ENCODE assay signal across 13 cellular contexts in genomic region chr16:69514366-69514765, GRCh38. TPM values are rescaled to one million over a fixed set of nuclear protein-coding genes. Genes with fewer than 3 reads are reported as not detected.
A peak's percentile ranks its signal among the peaks of the same experiment; 100 is the strongest.
DNase-seq lines count a peak whose midpoint lies in the region; ATAC-seq, FAIRE-seq and TF ChIP-seq lines count a peak whose summit lies in the region.
"Had no signal": no experiment of that assay in that cellular context is flagged by ENCODE, and none has a peak within 500 bp of the region (broad histone marks: within the 10 kb centered on the region; RNA-seq: fewer than 3 reads in every experiment).

No MANE protein-coding gene starts in this region.

- H3F3A ChIP-seq in PC-3 (ENCODE audit: low read length, unreplicated experiment): no peaks in the 10 kb centered on the region

- no peak overlapping the region for H3K4me3 Mint-ChIP-seq in type B pancreatic cell

- no peaks in the 10 kb centered on the region for H3K9me2 ChIP-seq in HCT116 (ENCODE audit: insufficient read depth)
- no peaks in the 10 kb centered on the region for H3K9me2 ChIP-seq in PC-3 (replicated peaks; ENCODE audit: low read length)

- intact Hi-C loops in HCT116 (cut with micrococcal nuclease) (no loop called here), PC-3 (cut with micrococcal nuclease) (no loop called here)

- peak overlapping the region; percentile 86 for H3K4me2 ChIP-seq in HCT116 (ENCODE audit: low read length)
- peak overlapping the region; percentile 45 for H3K4me2 ChIP-seq in PC-3 (ENCODE audit: low read length)
- H3K4me2 ChIP-seq in keratinocyte (ENCODE audit: control insufficient read depth, extremely low read depth, insufficient read depth, low read depth, low read length): peak overlapping the region; percentile 78

- no peak for FAIRE-seq in keratinocyte (lab: Jason Lieb, UNC)
- FAIRE-seq: K562 had no signal

- H3K36me3 ChIP-seq in HCT116 (ENCODE audit: control insufficient read depth in 1 of 2, insufficient read depth in 2 of 2, low read length in 2 of 2) (no peaks in the 10 kb centered on the region), PC-3 (ENCODE audit: low read depth, low read length) (no peaks in the 10 kb centered on the region), keratinocyte (ENCODE audit: control insufficient read depth in 2 of 2, extremely low read depth in 1 of 2, insufficient read depth in 2 of 2, low read length in 2 of 2) (no peaks in the 10 kb centered on the region)
- H3K36me3 ChIP-seq: WERI-Rb-1 had no signal

- no peak for TF ChIP-seq CTCF in HCT116 (IDR thresholded peaks at IDR 0.05 in 2 of 3, conservative IDR thresholded peaks at IDR 0.05 in 1 of 3; ENCODE audit: borderline replicate concordance in 1 of 3, insufficient read depth in 1 of 3, low read depth in 2 of 3, low read length in 2 of 3)
- TF ChIP-seq CTCF in PC-3 (conservative IDR thresholded peaks at IDR 0.05; ENCODE audit: low read depth, low read length): no peak
- TF ChIP-seq CTCF in keratinocyte (optimal IDR thresholded peaks at IDR 0.05 in 1 of 3, IDR thresholded peaks at IDR 0.05 in 1 of 3, conservative IDR thresholded peaks at IDR 0.05 in 1 of 3; ENCODE audit: extremely low read depth in 1 of 3, insufficient read depth in 2 of 3, low read length in 3 of 3): no peak
- no peak for TF ChIP-seq CTCF in type B pancreatic cell (conservative IDR thresholded peaks at IDR 0.05)

- H3K27ac ChIP-seq in HCT116 (ENCODE audit: low read depth, low read length) (peak overlapping the region; percentile 72), PC-3 (ENCODE audit: low read length) (peak overlapping the region; percentile 94), keratinocyte (ENCODE audit: control insufficient read depth, insufficient read depth, low read length) (peak overlapping the region; percentile 88)
- H3K27ac ChIP-seq: WERI-Rb-1 had no signal

- H3K4me1 Mint-ChIP-seq in type B pancreatic cell (ENCODE audit: unreplicated experiment): no peaks in the 10 kb centered on the region

- no peaks in the 10 kb centered on the region for H3K36me3 Mint-ChIP-seq in type B pancreatic cell

- H3K4me1 ChIP-seq in HCT116 (ENCODE audit: control insufficient read depth in 1 of 2, insufficient read depth in 2 of 2, low read length in 2 of 2) (peaks cover 29 to 37% of the 10 kb centered on the region in 2 experiments), PC-3 (ENCODE audit: insufficient read depth, low read length) (peaks cover 28% of the 10 kb centered on the region), keratinocyte (ENCODE audit: control insufficient read depth, extremely low read depth, insufficient read depth, low read length) (peaks cover 30% of the 10 kb centered on the region)

- no peak overlapping the region for H3K27ac Mint-ChIP-seq in type B pancreatic cell

- TF ChIP-seq RAD21 in HCT116 (IDR thresholded peaks at IDR 0.05; ENCODE audit: low read depth): no peak

- no peaks in the 10 kb centered on the region for H3K9me3 Mint-ChIP-seq in type B pancreatic cell

- H3K27me3 ChIP-seq in HCT116 (ENCODE audit: insufficient read depth, low read length) (no peaks in the 10 kb centered on the region), PC-3 (ENCODE audit: low read length) (no peaks in the 10 kb centered on the region), keratinocyte (ENCODE audit: control insufficient read depth, extremely low read depth, insufficient read depth, low read length) (no peaks in the 10 kb centered on the region)

- H2AFZ ChIP-seq in HCT116 (ENCODE audit: low read depth, low read length, poor library complexity, severe bottlenecking): peak overlapping the region; percentile 44
- H2AFZ ChIP-seq in PC-3 (ENCODE audit: low read length): no peak overlapping the region
- peak overlapping the region; percentile 82 for H2AFZ ChIP-seq in keratinocyte (ENCODE audit: control insufficient read depth, low read length)

- DNase-seq in Ammon's horn (ENCODE audit: low spot score) (peak; percentile 27), HCT116 (ENCODE audit: low read depth, low spot score) (no peak), PC-3 (peak; percentile 17), keratinocyte (ENCODE audit: low read depth, low spot score) (no peak), SK-N-DZ (ENCODE audit: low spot score) (no peak), KG1 (lab: John Stamatoyannopoulos, UW) (no peak), type B pancreatic cell (ENCODE audit: extremely low spot score, unreplicated experiment) (no peak)
- DNase-seq: GDM1; NCI-H1436 treated with DMSO at 0.1 percent for 48 hours; stimulated activated CD4-positive, alpha-beta T cell treated with anti-CD3 and anti-CD28 coated beads, Interleukin-4, amount 100 ng/mL, for 4 hours; WERI-Rb-1 had no signal

- H3K27me3 Mint-ChIP-seq in type B pancreatic cell: no peaks in the 10 kb centered on the region

- no peaks in the 10 kb centered on the region for H3K9me1 ChIP-seq in keratinocyte (ENCODE audit: control insufficient read depth, extremely low read depth, insufficient read depth, low read length)

- CTCF ChIA-PET in HCT116 (lab: Charles Lee): no interaction called here
- CTCF ChIA-PET in PC-3 (lab: Charles Lee): no interaction called here

- no peak for ATAC-seq in HCT116
- no peak for ATAC-seq in PC-3
- no peak for ATAC-seq in GM18861 (IDR thresholded peaks at IDR 0.05; ENCODE audit: unreplicated experiment)
- ATAC-seq: K562 had no signal

- H3K4me3 ChIP-seq in HCT116 (replicated peaks in 1 of 2; ENCODE audit: low read depth in 1 of 2, low read length in 2 of 2) (peak overlapping the region in 1 of 2 experiments; percentile 8; a peak in 1 of 4 replicates), PC-3 (ENCODE audit: low read length) (no peak overlapping the region), keratinocyte (ENCODE audit: control insufficient read depth in 2 of 3, extremely low read depth in 1 of 3, insufficient read depth in 2 of 3, low read depth in 1 of 3, low read length in 3 of 3) (no peak overlapping the region)
- H3K4me3 ChIP-seq: K562 had no signal

- RAD21 ChIA-PET in HCT116 (lab: Charles Lee; ENCODE audit: low non-redundant PET in 1 of 2, low total read pairs in 2 of 2, uncharacterized antibody in 2 of 2, unreplicated experiment in 2 of 2): no interaction called here

- dilution Hi-C loops in keratinocyte (cut with MboI; ENCODE audit: extremely low pct_ligation_motif_present, low sequenced_read_pairs): no loop called here

- POLR2A ChIA-PET in HCT116 (lab: Charles Lee): interaction anchor here (2.2 kb wide), 1 partner anchor 16 kb away, joined by 10 read pairs; no protein-coding TSS in a partner anchor
- POLR2A ChIA-PET in PC-3 (lab: Charles Lee; ENCODE audit: unreplicated experiment): no interaction called here

- TF ChIP-seq POLR2A in HCT116 (IDR thresholded peaks at IDR 0.05; ENCODE audit: borderline replicate concordance, extremely low read depth, insufficient read depth, insufficient read length): no peak

- H3K9ac ChIP-seq in HCT116 (ENCODE audit: low read length) (peak overlapping the region; percentile 55), PC-3 (ENCODE audit: low read length) (peak overlapping the region; percentile 62), keratinocyte (ENCODE audit: control insufficient read depth, extremely low read depth, insufficient read depth, low read length) (peak overlapping the region; percentile 44)

- H4K20me1 ChIP-seq in HCT116 (ENCODE audit: insufficient read depth) (no peaks in the 10 kb centered on the region), PC-3 (ENCODE audit: low read length) (no peaks in the 10 kb centered on the region), keratinocyte (ENCODE audit: control insufficient read depth, extremely low read depth, insufficient read depth, low read length) (no peaks in the 10 kb centered on the region)

- H3K79me2 ChIP-seq in HCT116 (ENCODE audit: insufficient read depth, low read length): no peaks in the 10 kb centered on the region
- H3K79me2 ChIP-seq in PC-3 (ENCODE audit: low read length): no peaks in the 10 kb centered on the region
- H3K79me2 ChIP-seq in keratinocyte (ENCODE audit: control insufficient read depth, insufficient read depth, low read length): no peaks in the 10 kb centered on the region

- BruUV-seq in HCT116 (replicated peaks; lab: Mats Ljungman, UMichigan) (no TSS peak), PC-3 (replicated peaks; lab: Mats Ljungman, UMichigan) (no TSS peak)

- H3K9me3 ChIP-seq in HCT116 (ENCODE audit: control insufficient read depth in 1 of 2, insufficient read depth in 1 of 2, low read depth in 1 of 2, low read length in 2 of 2) (peaks cover 0 to 4% of the 10 kb centered on the region in 2 experiments; a peak in 1 of 4 replicates), PC-3 (ENCODE audit: low read length) (no peaks in the 10 kb centered on the region), keratinocyte (ENCODE audit: control insufficient read depth, low read depth, low read length) (no peaks in the 10 kb centered on the region)

TF ChIP-seq in HCT116, 20 proteins besides CTCF, POLR2A, EP300 and RAD21 (continues in another document):
- TF ChIP-seq JUND (IDR thresholded peaks at IDR 0.05): no peak
- TF ChIP-seq ZFX (IDR thresholded peaks at IDR 0.05): no peak
- no peak for TF ChIP-seq POLR2AphosphoS5 (IDR thresholded peaks at IDR 0.05; ENCODE audit: low read depth, low read length)
- no peak for TF ChIP-seq CEBPB (IDR thresholded peaks at IDR 0.05; ENCODE audit: low read depth)
- no peak for TF ChIP-seq EZH2phosphoT487 (IDR thresholded peaks at IDR 0.05; ENCODE audit: borderline replicate concordance)
- no peak for TF ChIP-seq TCF7L2 (IDR thresholded peaks at IDR 0.05; ENCODE audit: borderline replicate concordance, extremely low read depth, insufficient read depth, insufficient read length)
- TF ChIP-seq SIN3A (IDR thresholded peaks at IDR 0.05; ENCODE audit: low read depth): no peak
- TF ChIP-seq EZH2 (IDR thresholded peaks at IDR 0.05): no peak
- no peak for TF ChIP-seq ZNF274 (IDR thresholded peaks at IDR 0.05; ENCODE audit: low read depth, low read length)
- TF ChIP-seq SRF (IDR thresholded peaks at IDR 0.05; ENCODE audit: low read depth): no peak
- TF ChIP-seq MAX (IDR thresholded peaks at IDR 0.05): no peak

RNA-seq across cellular contexts. Expression of gene NFAT5, which starts 51.4 kb away (rescaled TPM):
- 67.4 TPM for total RNA-seq in HCT116 (2021; ENCODE audit: unreplicated experiment)
- 14.4 and 17.5 TPM in 2 replicates for polyA plus RNA-seq in HCT116 (2012)
- 11.4 and 14.3 TPM in 2 replicates for total RNA-seq in PC-3 (2014; rRNA removed)
- polyA plus RNA-seq in keratinocyte: 21.2 to 24.9 TPM (median 23.1 TPM) in 3 replicates
- 41.5 TPM for polyA plus RNA-seq in keratinocyte (2011; ENCODE audit: low read depth)
- polyA plus RNA-seq in keratinocyte (2011; cell fraction: cytosol; rRNA removed): 4.4 and 9.4 TPM in 2 replicates
- polyA plus RNA-seq in keratinocyte (2011; cell fraction: nucleus; rRNA removed): 56.9 and 59.9 TPM in 2 replicates
- polyA plus RNA-seq in keratinocyte (2012; ENCODE audit: low replicate concordance): 6.6 and 16.2 TPM in 2 replicates
- 24.4 to 109 TPM (median 49.1 TPM) in 3 replicates for polyA minus RNA-seq in keratinocyte
- 14.4 TPM for polyA minus RNA-seq in keratinocyte (2011; cell fraction: cytosol; rRNA and poly(A)+ RNA removed)
- polyA minus RNA-seq in keratinocyte (2011; cell fraction: nucleus; rRNA and poly(A)+ RNA removed): 67.6 and 136 TPM in 2 replicates
- 2.2 and 2.5 TPM in 2 replicates for polyA plus RNA-seq in SK-N-DZ (2014; cell fraction: cytosol; rRNA removed)
- 5.4 and 7.2 TPM in 2 replicates for polyA plus RNA-seq in SK-N-DZ (2014; cell fraction: nucleus; rRNA removed)
- 25.0 and 30.1 TPM in 2 replicates for total RNA-seq in type B pancreatic cell (ENCODE audit: low replicate concordance)

Comparison
In these comparisons a context has a peak if more than half of its experiments do, and no peak if none do; other contexts are left out.
1. DNase-seq: peak in Ammon's horn (single experiment) and PC-3 (single experiment); none in HCT116 (single experiment), keratinocyte (single experiment), SK-N-DZ (single experiment), KG1 (single experiment) and type B pancreatic cell (single experiment).
2. Peak in every context shown above with its lines, with median percentiles within 50 percentile points of each other: H3K27ac ChIP-seq, H3K4me2 ChIP-seq and H3K9ac ChIP-seq.